21 cellular contexts compared by ENCODE assay signal in the genomic region with DNA sequence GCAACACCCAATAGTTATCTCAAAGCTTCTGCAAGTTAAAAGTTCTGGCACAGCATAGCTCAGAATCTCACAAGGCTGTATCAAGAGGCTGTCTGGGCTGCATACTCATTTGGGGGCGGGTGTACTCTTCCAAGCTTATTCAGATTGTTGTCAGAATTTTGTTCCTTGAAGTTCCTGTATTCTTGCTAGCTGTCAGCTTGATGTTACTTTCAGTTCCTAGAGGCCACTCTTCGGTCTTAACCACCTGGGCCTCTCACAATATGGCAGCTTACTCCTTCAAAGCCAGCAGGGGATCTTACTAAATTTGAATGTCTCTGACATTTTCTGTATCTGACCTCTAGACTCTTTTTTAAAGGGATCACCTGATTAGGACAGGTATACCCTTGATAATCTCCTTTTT. TPM values are rescaled to one million over a fixed set of nuclear protein-coding genes. Genes with fewer than 3 reads are reported as not detected.
DNase-seq lines count a peak whose midpoint lies in the region; ATAC-seq and TF ChIP-seq lines count a peak whose summit lies in the region.
"Had no signal": no experiment of that assay in that cellular context is flagged by ENCODE, and none has a peak within 500 bp of the region (broad histone marks: within the 10 kb centered on the region; RNA-seq: fewer than 3 reads in every experiment).

No MANE protein-coding gene starts in this region.

- H3K27ac Mint-ChIP-seq in CD4-positive, alpha-beta T cell, result no peak overlapping the region
- H3K27ac Mint-ChIP-seq: activated CD4-positive, alpha-beta T cell treated with anti-CD3 and anti-CD28 coated beads, Interleukin-2, amount 10 ng/mL, durations not matched to agents 24 days and 14 days had no signal

- intact Hi-C loops in PC-9 (cut with micrococcal nuclease; ENCODE audit: unreplicated experiment), result no loop called here
- intact Hi-C loops in CD4-positive, alpha-beta T cell (cut with DNase I, micrococcal nuclease), result no loop called here

- no peaks in the 10 kb centered on the region for H3K9me3 ChIP-seq in PC-9 (ENCODE audit: insufficient read depth, low read depth)
- H3K9me3 ChIP-seq in CD4-positive, alpha-beta T cell (ENCODE audit: control insufficient read depth, low read length), result no peaks in the 10 kb centered on the region
- H3K9me3 ChIP-seq in Karpas-422 (ENCODE audit: low read length), result no peaks in the 10 kb centered on the region
- H3K9me3 ChIP-seq: lower lobe of right lung, SK-N-SH had no signal

- CTCF ChIA-PET in PC-9 (lab: Charles Lee), result no interaction called here
- CTCF ChIA-PET in CD4-positive, alpha-beta T cell (lab: Charles Lee), result no interaction called here

- BruUV-seq in PC-9 (replicated peaks; lab: Mats Ljungman, UMichigan), result no TSS peak

- no peaks in the 10 kb centered on the region for H3K36me3 Mint-ChIP-seq in CD4-positive, alpha-beta T cell (ENCODE audit: low read depth)

- H3K27ac ChIP-seq in PC-9, result no peak overlapping the region
- no peak overlapping the region for H3K27ac ChIP-seq in CD4-positive, alpha-beta T cell (ENCODE audit: low read depth, low read length)
- no peak overlapping the region for H3K27ac ChIP-seq in Karpas-422 (ENCODE audit: low read length)
- H3K27ac ChIP-seq: HL-60, lower lobe of right lung, skin epidermis had no signal

- no peaks in the 10 kb centered on the region for H3K9me2 ChIP-seq in PC-9 (ENCODE audit: insufficient read depth)
- no peaks in the 10 kb centered on the region for H3K9me2 ChIP-seq in Karpas-422 (replicated peaks; ENCODE audit: insufficient read depth, low read length)

- H3K4me3 ChIP-seq in PC-9, result no peak overlapping the region
- no peak overlapping the region for H3K4me3 ChIP-seq in Karpas-422 (ENCODE audit: low read length)
- H3K4me3 ChIP-seq: lower lobe of right lung, skin epidermis had no signal

- H4K20me1 ChIP-seq in PC-9 (ENCODE audit: insufficient read depth), result no peaks in the 10 kb centered on the region
- no peaks in the 10 kb centered on the region for H4K20me1 ChIP-seq in Karpas-422 (ENCODE audit: insufficient read depth, low read depth, low read length)

- H3K36me3 ChIP-seq in PC-9 (ENCODE audit: low read depth) (no peaks in the 10 kb centered on the region), Karpas-422 (ENCODE audit: insufficient read depth, low read length) (no peaks in the 10 kb centered on the region)
- H3K36me3 ChIP-seq: lower lobe of right lung had no signal

- H3F3A ChIP-seq in PC-9 (ENCODE audit: insufficient read depth, low read depth), result no peaks in the 10 kb centered on the region

- DNase-seq in PC-9 (no peak), NCI-H1092 (lab: John Stamatoyannopoulos, UW) (no peak), Karpas-422 (no peak)
- DNase-seq in CD4-positive, alpha-beta T cell, result no peak
- DNase-seq: activated CD4-positive, alpha-beta T cell treated with anti-CD3 and anti-CD28 coated beads, Interleukin-2, amount 10 ng/mL, durations not matched to agents 24 days and 14 days; activated naive CD4-positive, alpha-beta T cell treated with anti-CD3 and anti-CD28 coated beads, Interleukin-2, amount 50 U/mL, for 16 hours; activated T-cell treated with anti-CD3 and anti-CD28 coated beads for 4 hours; foreskin melanocyte; HCEC 1CT; lower lobe of right lung; NCI-H146; posterior cingulate gyrus; SK-N-SH; stimulated activated CD4-positive, alpha-beta T cell treated with anti-CD3 and anti-CD28 coated beads, Interleukin-4, amount 100 ng/mL, for 4 hours had no signal

- no peak overlapping the region for H3K4me2 ChIP-seq in PC-9
- no peak overlapping the region for H3K4me2 ChIP-seq in Karpas-422 (ENCODE audit: low read depth, low read length, poor library complexity, severe bottlenecking)
- H3K4me2 ChIP-seq: SK-N-SH had no signal

- no peaks in the 10 kb centered on the region for H3K4me1 ChIP-seq in PC-9 (replicated peaks; ENCODE audit: insufficient read depth)
- no peaks in the 10 kb centered on the region for H3K4me1 ChIP-seq in Karpas-422 (ENCODE audit: low read length)
- H3K4me1 ChIP-seq: lower lobe of right lung had no signal

- no peaks in the 10 kb centered on the region for H3K79me2 ChIP-seq in PC-9 (ENCODE audit: low read depth)
- no peaks in the 10 kb centered on the region for H3K79me2 ChIP-seq in Karpas-422 (ENCODE audit: low read length)

- H2AFZ ChIP-seq in PC-9 (peak overlapping the region; percentile 54; the same call in 1 of the 2 replicates), Karpas-422 (ENCODE audit: low read length) (no peak overlapping the region)

- no peak for TF ChIP-seq CTCF in PC-9 (conservative IDR thresholded peaks at IDR 0.05)
- TF ChIP-seq CTCF in CD4-positive, alpha-beta T cell (IDR thresholded peaks at IDR 0.05), result no peak

- no peaks in the 10 kb centered on the region for H3K4me1 Mint-ChIP-seq in CD4-positive, alpha-beta T cell (ENCODE audit: low read depth)
- H3K4me1 Mint-ChIP-seq: activated CD4-positive, alpha-beta T cell treated with anti-CD3 and anti-CD28 coated beads, Interleukin-2, amount 10 ng/mL, durations not matched to agents 24 days and 14 days had no signal

- no peak overlapping the region for H3K9ac ChIP-seq in Karpas-422 (ENCODE audit: low read length)
- H3K9ac ChIP-seq: SK-N-SH had no signal

- ATAC-seq in GM18858 (IDR thresholded peaks at IDR 0.05; ENCODE audit: unreplicated experiment) (peak; percentile 40), GM21390 (IDR thresholded peaks at IDR 0.05; ENCODE audit: unreplicated experiment) (peak; percentile 63), HG03432 (IDR thresholded peaks at IDR 0.05; ENCODE audit: unreplicated experiment) (peak; percentile 53), HG03571 (IDR thresholded peaks at IDR 0.05; ENCODE audit: unreplicated experiment) (no peak)
- ATAC-seq in CD4-positive, alpha-beta T cell (ENCODE audit: poor library complexity), result no peak
- ATAC-seq: lower lobe of right lung had no signal

- no peaks in the 10 kb centered on the region for H3K27me3 ChIP-seq in PC-9 (ENCODE audit: insufficient read depth, low read depth)
- H3K27me3 ChIP-seq in CD4-positive, alpha-beta T cell (ENCODE audit: control insufficient read depth, insufficient read depth, low read length), result no peaks in the 10 kb centered on the region
- H3K27me3 ChIP-seq in Karpas-422 (ENCODE audit: low read length), result no peaks in the 10 kb centered on the region; the same call in 1 of the 2 replicates

- no peak overlapping the region for H3K4me3 Mint-ChIP-seq in CD4-positive, alpha-beta T cell
- H3K4me3 Mint-ChIP-seq: activated CD4-positive, alpha-beta T cell treated with anti-CD3 and anti-CD28 coated beads, Interleukin-2, amount 10 ng/mL, durations not matched to agents 24 days and 14 days had no signal

- H3K27me3 Mint-ChIP-seq in CD4-positive, alpha-beta T cell, result no peaks in the 10 kb centered on the region
- H3K27me3 Mint-ChIP-seq: activated CD4-positive, alpha-beta T cell treated with anti-CD3 and anti-CD28 coated beads, Interleukin-2, amount 10 ng/mL, durations not matched to agents 24 days and 14 days had no signal

- POLR2A ChIA-PET in PC-9 (lab: Charles Lee; ENCODE audit: unreplicated experiment), result no interaction called here
- POLR2A ChIA-PET in CD4-positive, alpha-beta T cell (lab: Charles Lee), result no interaction called here

- H3K9me3 Mint-ChIP-seq in CD4-positive, alpha-beta T cell, result no peaks in the 10 kb centered on the region
- H3K9me3 Mint-ChIP-seq: activated CD4-positive, alpha-beta T cell treated with anti-CD3 and anti-CD28 coated beads, Interleukin-2, amount 10 ng/mL, durations not matched to agents 24 days and 14 days had no signal

RNA-seq across cellular contexts. Expression of a gene that starts 38.9 kb away (rescaled TPM):
- total RNA-seq in PC-9 (2021), result not detected in 2 replicates
- not detected for total RNA-seq in CD4-positive, alpha-beta T cell
- total RNA-seq in Karpas-422 (2014; rRNA removed; shearing (Covaris generic); ENCODE audit: low replicate concordance), result not detected in 2 replicates
- total RNA-seq: activated CD4-positive, alpha-beta T cell treated with anti-CD3 and anti-CD28 coated beads, Interleukin-2, amount 10 ng/mL, durations not matched to agents 24 days and 14 days; lower lobe of right lung; myocyte had no signal

Comparison
In these comparisons a context has a peak if more than half of its experiments do, and no peak if none do; other contexts are left out.
1. ATAC-seq: peak in GM18858 (single experiment), GM21390 (single experiment) and HG03432 (single experiment); none in CD4-positive, alpha-beta T cell (single experiment) and HG03571 (single experiment).